ENCODE assay signal across 8 cellular contexts in genomic region chr17:2397247-2398171, GRCh38. TPM values are rescaled to one million over a fixed set of nuclear protein-coding genes. Genes with fewer than 3 reads are reported as not detected.
DNase-seq lines count a peak whose midpoint lies in the region; ATAC-seq and TF ChIP-seq lines count a peak whose summit lies in the region.

No MANE protein-coding gene starts in this region.

- H3K36me3 Mint-ChIP-seq in endodermal cell (ENCODE audit: low read depth): no peaks in the 10 kb centered on the region

- H3K27me3 ChIP-seq in OCI-LY1 (ENCODE audit: insufficient read depth, low read length) (no peaks in the 10 kb centered on the region), endodermal cell (ENCODE audit: control insufficient read depth, insufficient read depth, low read length, poor library complexity, severe bottlenecking) (no peaks in the 10 kb centered on the region), neutrophil (no peaks in the 10 kb centered on the region)

- H3K79me2 ChIP-seq in OCI-LY1 (ENCODE audit: insufficient read depth, low read length): no peaks in the 10 kb centered on the region

- peak; percentile 15 for DNase-seq in CD1c-positive myeloid dendritic cell (ENCODE audit: extremely low spot score)
- DNase-seq in endodermal cell: no peak
- DNase-seq in hypothalamus (lab: John Stamatoyannopoulos, UW): no peak
- no peak for DNase-seq in midbrain (lab: John Stamatoyannopoulos, UW)
- no peak for DNase-seq in activated CD4-positive, alpha-beta T cell treated with anti-CD3 and anti-CD28 coated beads for 48 hours

- no peaks in the 10 kb centered on the region for H3K27me3 Mint-ChIP-seq in endodermal cell (ENCODE audit: insufficient read depth)

- peak overlapping the region; percentile 72 for H3K27ac ChIP-seq in OCI-LY1 (ENCODE audit: low read depth, low read length, poor library complexity, severe bottlenecking)
- peak overlapping the region; percentile 96 for H3K27ac ChIP-seq in endodermal cell (ENCODE audit: low read depth, low read length)
- peak overlapping the region; percentile 100 for H3K27ac ChIP-seq in neutrophil

- H4K20me1 ChIP-seq in OCI-LY1 (ENCODE audit: insufficient read depth, low read length): no peaks in the 10 kb centered on the region

- peak overlapping the region; percentile 86 for H3K4me3 Mint-ChIP-seq in endodermal cell

- H3K9me3 ChIP-seq in OCI-LY1 (ENCODE audit: low read length): no peaks in the 10 kb centered on the region
- no peaks in the 10 kb centered on the region for H3K9me3 ChIP-seq in endodermal cell (ENCODE audit: control insufficient read depth, low read length)
- no peaks in the 10 kb centered on the region for H3K9me3 ChIP-seq in neutrophil

- no peaks in the 10 kb centered on the region for H3K9me3 Mint-ChIP-seq in endodermal cell

- no peaks in the 10 kb centered on the region for H3K9me2 ChIP-seq in OCI-LY1 (ENCODE audit: low read depth, low read length)

- no peaks in the 10 kb centered on the region for H3F3A ChIP-seq in OCI-LY1 (ENCODE audit: insufficient read depth, low read length)

- TF ChIP-seq CTCF in OCI-LY1 (IDR thresholded peaks at IDR 0.05; ENCODE audit: low read length) (no peak), endodermal cell (conservative IDR thresholded peaks at IDR 0.05) (no peak), neutrophil (IDR thresholded peaks at IDR 0.05) (no peak)

- peaks cover 48% of the 10 kb centered on the region for H3K4me1 ChIP-seq in OCI-LY1 (ENCODE audit: insufficient read depth, low read length, severe bottlenecking)
- H3K4me1 ChIP-seq in endodermal cell (ENCODE audit: control insufficient read depth, insufficient read depth, low read length): peaks cover 19% of the 10 kb centered on the region
- H3K4me1 ChIP-seq in neutrophil (ENCODE audit: control insufficient read depth in 1 of 2, insufficient read depth in 1 of 2, low read depth in 1 of 2, low read length in 1 of 2): peaks cover 65 to 83% of the 10 kb centered on the region in 2 experiments

- WGBS in endodermal cell (ENCODE audit: insufficient coverage in 1 of 2, insufficient read length in 1 of 2), 2 experiments: 83% methylated on average over 9 to 12 of the region's 12 CpGs

- H3K4me3 ChIP-seq in OCI-LY1 (ENCODE audit: low read depth, low read length, poor library complexity, severe bottlenecking): peak overlapping the region; percentile 50
- H3K4me3 ChIP-seq in endodermal cell (ENCODE audit: low read length): peak overlapping the region; percentile 75
- peak overlapping the region; percentile 69 to 95 for H3K4me3 ChIP-seq in neutrophil (ENCODE audit: low read depth in 1 of 2, low read length in 1 of 2)

- ATAC-seq in HG03139 (IDR thresholded peaks at IDR 0.05; ENCODE audit: unreplicated experiment): no peak

- H2AFZ ChIP-seq in OCI-LY1 (ENCODE audit: low read length): no peak overlapping the region

- no peaks in the 10 kb centered on the region; the same call in 1 of the 2 replicates for H3K36me3 ChIP-seq in OCI-LY1 (ENCODE audit: insufficient read depth, low read length)
- no peaks in the 10 kb centered on the region for H3K36me3 ChIP-seq in endodermal cell (ENCODE audit: control insufficient read depth, insufficient read depth, low read length)
- no peaks in the 10 kb centered on the region for H3K36me3 ChIP-seq in neutrophil

- H3K27ac Mint-ChIP-seq in endodermal cell: peak overlapping the region; percentile 99

- peak overlapping the region; percentile 57 for H3K4me2 ChIP-seq in OCI-LY1 (ENCODE audit: low read length)

- peaks cover 26% of the 10 kb centered on the region for H3K4me1 Mint-ChIP-seq in endodermal cell

- H3K9ac ChIP-seq in OCI-LY1 (ENCODE audit: low read length) (peak overlapping the region; percentile 54; the same call in 1 of the 2 replicates), endodermal cell (ENCODE audit: extremely low read depth, low read length, poor library complexity, severe bottlenecking) (peak overlapping the region; percentile 47)

RNA-seq across cellular contexts. Expression of gene MNT, which starts 3.4 kb away (rescaled TPM):
- 10 to 100 TPM; 25.3 to 30.2 TPM for total RNA-seq in endodermal cell
- polyA plus RNA-seq in endodermal cell (2013, experiment 1 of 2): 19.1 TPM
- polyA plus RNA-seq in endodermal cell (2013, experiment 2 of 2): 20.1 TPM
